8 cellular contexts compared by ENCODE assay signal in the genomic region with DNA sequence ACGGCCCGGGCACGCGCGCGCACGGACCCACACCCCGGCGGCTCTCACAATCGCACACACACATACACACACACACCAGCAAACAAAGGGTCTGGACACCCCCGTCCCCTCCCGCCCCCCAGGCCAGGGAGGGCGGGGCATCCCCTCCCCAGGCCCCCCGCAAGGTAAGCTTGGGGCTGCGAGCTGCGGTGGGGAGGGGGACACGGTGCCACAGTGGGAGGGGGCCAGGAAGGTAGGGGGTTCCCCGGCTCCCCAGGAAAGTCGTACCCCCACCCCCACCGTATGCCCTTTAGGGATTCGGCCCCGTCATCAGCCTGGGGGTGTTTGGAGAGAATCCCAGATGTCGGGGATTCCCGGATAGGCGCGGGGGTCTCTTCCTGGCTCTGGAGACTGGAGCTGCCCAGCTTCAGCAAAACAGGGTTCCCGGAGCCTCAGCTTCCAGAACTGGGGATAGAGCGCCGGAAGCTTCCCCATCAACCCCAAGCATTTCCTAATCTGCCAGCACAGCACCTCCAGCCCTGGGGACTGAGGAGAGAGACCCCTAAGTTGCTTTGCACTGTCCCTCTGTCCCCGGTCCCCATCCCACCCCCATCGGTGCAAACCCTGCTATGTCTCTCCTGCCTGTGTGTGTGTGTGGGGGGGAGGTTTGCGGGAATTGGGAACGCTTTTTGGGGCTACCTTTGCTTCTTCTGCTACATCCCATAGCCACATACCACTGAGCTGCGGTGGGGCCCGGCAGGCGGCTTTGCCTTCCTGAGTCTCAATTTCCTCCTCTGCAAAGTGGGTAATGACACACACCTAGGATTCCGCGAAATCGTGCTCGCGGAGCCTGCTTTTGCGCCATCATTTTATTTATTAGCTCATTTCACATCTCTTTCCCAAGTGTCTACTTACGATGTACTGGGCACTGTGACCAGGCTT. TPM values are rescaled to one million over a fixed set of nuclear protein-coding genes. Genes with fewer than 3 reads are reported as not detected.
DNase-seq lines count a peak whose midpoint lies in the region; ATAC-seq and TF ChIP-seq lines count a peak whose summit lies in the region.

No MANE protein-coding gene starts in this region.

- TF ChIP-seq CTCF in upper lobe of right lung (IDR thresholded peaks at IDR 0.05), result no peak

- H3K9me3 Mint-ChIP-seq in activated naive CD4-positive, alpha-beta T cell treated with anti-CD3 and anti-CD28 coated beads for 36 hours, result no peaks in the 10 kb centered on the region

- peak overlapping the region; percentile 77 for H3K27ac Mint-ChIP-seq in activated naive CD4-positive, alpha-beta T cell treated with anti-CD3 and anti-CD28 coated beads for 36 hours

- H3K4me1 Mint-ChIP-seq in activated naive CD4-positive, alpha-beta T cell treated with anti-CD3 and anti-CD28 coated beads for 36 hours (ENCODE audit: low read depth), result peaks cover 69% of the 10 kb centered on the region

- peaks cover 8% of the 10 kb centered on the region for H3K36me3 ChIP-seq in iPS-20b (ENCODE audit: insufficient read depth, low read depth, low read length)
- H3K36me3 ChIP-seq in upper lobe of right lung, result no peaks in the 10 kb centered on the region

- DNase-seq in Right ventricle myocardium inferior (ENCODE audit: missing footprints) (peak; percentile 63), left ventricle myocardium superior (no peak), upper lobe of right lung (no peak), posterior vena cava (ENCODE audit: low spot score) (no peak)
- DNase-seq in activated naive CD4-positive, alpha-beta T cell treated with anti-CD3 and anti-CD28 coated beads for 36 hours, result peak; percentile 78

- intact Hi-C loops in Right ventricle myocardium inferior (cut with DNase I) (loop anchor here (2.0 to 5.0 kb wide), 2 partner anchors 20 to 72 kb away; no protein-coding TSS in a partner anchor), left ventricle myocardium superior (cut with micrococcal nuclease) (no loop called here), upper lobe of right lung (cut with DNase I) (loop anchor here (5.0 kb wide), 1 partner anchor 148 kb away; no protein-coding TSS in a partner anchor), posterior vena cava (cut with DNase I) (loop anchor here in 1 of 2 donors (10.0 kb wide), 1 partner anchor 170 kb away; no protein-coding TSS in a partner anchor)
- intact Hi-C loops in activated naive CD4-positive, alpha-beta T cell treated with anti-CD3 and anti-CD28 coated beads for 36 hours (cut with micrococcal nuclease), result loop anchor here (1.0 to 5.0 kb wide), 5 partner anchors 20 to 292 kb away; no protein-coding TSS in a partner anchor

- H3K27me3 ChIP-seq in iPS-20b (ENCODE audit: insufficient read depth, low read length) (peaks cover 51% of the 10 kb centered on the region), upper lobe of right lung (peaks cover 7% of the 10 kb centered on the region)

- H3K4me3 Mint-ChIP-seq in activated naive CD4-positive, alpha-beta T cell treated with anti-CD3 and anti-CD28 coated beads for 36 hours, result peak overlapping the region; percentile 91

- H3K9ac ChIP-seq in iPS-20b (ENCODE audit: low read depth, low read length), result peak overlapping the region; percentile 56; the same call in 1 of the 2 replicates

- ATAC-seq in Right ventricle myocardium inferior (no peak), left ventricle myocardium superior (no peak), upper lobe of right lung (no peak), HG02571 (IDR thresholded peaks at IDR 0.05; ENCODE audit: unreplicated experiment) (no peak), HG02610 (IDR thresholded peaks at IDR 0.05; ENCODE audit: unreplicated experiment) (no peak)

- H3K27ac ChIP-seq in iPS-20b (ENCODE audit: low read length) (no peak overlapping the region), upper lobe of right lung (peak overlapping the region; percentile 36)

- H3K4me1 ChIP-seq in iPS-20b (ENCODE audit: insufficient read depth, low read length), result peaks cover 4% of the 10 kb centered on the region; the same call in 1 of the 2 replicates
- peaks cover 47% of the 10 kb centered on the region for H3K4me1 ChIP-seq in upper lobe of right lung

- no peaks in the 10 kb centered on the region for H3K9me3 ChIP-seq in iPS-20b (ENCODE audit: insufficient read depth, low read depth, low read length)
- no peaks in the 10 kb centered on the region for H3K9me3 ChIP-seq in upper lobe of right lung

- peaks cover 6% of the 10 kb centered on the region for H3K36me3 Mint-ChIP-seq in activated naive CD4-positive, alpha-beta T cell treated with anti-CD3 and anti-CD28 coated beads for 36 hours (ENCODE audit: low read depth)

- H3K4me3 ChIP-seq in iPS-20b (ENCODE audit: low read length) (peak overlapping the region; percentile 97), upper lobe of right lung (peak overlapping the region; percentile 89)

- CTCF ChIA-PET in activated naive CD4-positive, alpha-beta T cell treated with anti-CD3 and anti-CD28 coated beads for 36 hours (lab: Charles Lee), result interaction anchor here (0.5 to 11.4 kb wide), 15 partner anchors 10 to 378 kb away, joined by 3 to 142 read pairs (median 5); partner anchors contain the start of genes PDE4A and TYK2

- no peaks in the 10 kb centered on the region for H3K27me3 Mint-ChIP-seq in activated naive CD4-positive, alpha-beta T cell treated with anti-CD3 and anti-CD28 coated beads for 36 hours (ENCODE audit: low read depth)

RNA-seq across cellular contexts. Expression of gene CDC37, which starts 1.8 kb away (rescaled TPM):
- 155 TPM for total RNA-seq in Right ventricle myocardium inferior
- 157 TPM for total RNA-seq in left ventricle myocardium superior
- 100 to 1,000 TPM; 158 to 164 TPM for total RNA-seq in activated naive CD4-positive, alpha-beta T cell treated with anti-CD3 and anti-CD28 coated beads for 36 hours
- total RNA-seq in upper lobe of right lung, result 154 TPM
- total RNA-seq in posterior vena cava, result 100 to 1,000 TPM; 106 to 109 TPM

RNA-seq across cellular contexts. Expression of gene PDE4A, which starts 15.2 kb away (rescaled TPM):
- total RNA-seq in Right ventricle myocardium inferior (37.0 TPM), left ventricle myocardium superior (36.1 TPM), upper lobe of right lung (35.5 TPM), posterior vena cava (10 to 100 TPM; 10.9 to 12.8 TPM)
- 1 to 10 TPM; 5.5 TPM for total RNA-seq in activated naive CD4-positive, alpha-beta T cell treated with anti-CD3 and anti-CD28 coated beads for 36 hours

RNA-seq across cellular contexts. Expression of gene TYK2, which starts 24.8 kb away (rescaled TPM):
- total RNA-seq in Right ventricle myocardium inferior, result 67.1 TPM
- total RNA-seq in left ventricle myocardium superior, result 56.0 TPM
- 100 to 1,000 TPM; 175 to 190 TPM for total RNA-seq in activated naive CD4-positive, alpha-beta T cell treated with anti-CD3 and anti-CD28 coated beads for 36 hours
- total RNA-seq in upper lobe of right lung, result 140 TPM
- 10 to 100 TPM; 67.1 to 69.3 TPM for total RNA-seq in posterior vena cava

Comparison
In these comparisons a context has a peak if more than half of its experiments do, and no peak if none do; other contexts are left out.
1. DNase-seq: peak in Right ventricle myocardium inferior (single experiment) and activated naive CD4-positive, alpha-beta T cell treated with anti-CD3 and anti-CD28 coated beads for 36 hours (single experiment); none in left ventricle myocardium superior (single experiment), upper lobe of right lung (single experiment) and posterior vena cava (single experiment).